In the genomic region with DNA sequence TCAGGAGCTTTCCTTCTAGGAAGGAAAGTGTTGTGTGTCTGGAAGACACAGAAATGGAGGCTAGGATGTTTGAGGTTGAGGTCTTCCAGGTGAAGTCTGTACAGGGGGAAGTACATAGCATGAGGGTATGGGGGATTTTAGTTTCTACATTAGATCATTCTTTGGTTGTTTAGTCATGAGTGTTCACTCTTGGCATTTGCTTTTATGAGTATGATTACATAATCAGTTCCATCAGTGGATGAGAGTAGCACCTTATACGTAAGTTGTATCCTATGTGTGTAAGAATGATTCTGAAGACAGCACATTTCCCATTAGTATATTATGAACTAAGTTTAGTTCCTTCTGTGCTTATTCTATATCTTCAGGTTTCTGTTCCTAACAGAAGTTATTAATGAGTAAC, we compare ENCODE assay signal across 8 cellular contexts. TPM values are rescaled to one million over a fixed set of nuclear protein-coding genes. Genes with fewer than 3 reads are reported as not detected.
DNase-seq lines count a peak whose midpoint lies in the region; ATAC-seq, FAIRE-seq and TF ChIP-seq lines count a peak whose summit lies in the region.
"Had no signal": no experiment of that assay in that cellular context is flagged by ENCODE, and none has a peak within 500 bp of the region (broad histone marks: within the 10 kb centered on the region; RNA-seq: fewer than 3 reads in every experiment).

No MANE protein-coding gene starts in this region.

- H3K4me2 ChIP-seq in Loucy (ENCODE audit: low read depth, low read length, poor library complexity, severe bottlenecking) (peak overlapping the region; percentile 88), parathyroid adenoma (ENCODE audit: low read length) (peak overlapping the region; percentile 82)

- no peaks in the 10 kb centered on the region for H3K9me3 ChIP-seq in Loucy (ENCODE audit: insufficient read depth, low read depth, low read length)
- H3K9me3 ChIP-seq in parathyroid adenoma (ENCODE audit: control insufficient read depth, low read length): no peaks in the 10 kb centered on the region
- H3K9me3 ChIP-seq in small intestine (ENCODE audit: control insufficient read depth, low read depth): no peaks in the 10 kb centered on the region

- H3K79me2 ChIP-seq in Loucy (ENCODE audit: insufficient read depth, low read length) (peaks cover 60% of the 10 kb centered on the region), parathyroid adenoma (peaks cover 16% of the 10 kb centered on the region)

- TF ChIP-seq CTCF in GM12864 (IDR thresholded peaks at IDR 0.05; ENCODE audit: low read depth, low read length, missing control alignments): no peak
- TF ChIP-seq CTCF in Loucy (conservative IDR thresholded peaks at IDR 0.05; ENCODE audit: low read length): no peak
- no peak for TF ChIP-seq CTCF in dorsolateral prefrontal cortex (IDR thresholded peaks at IDR 0.05 in 54 of 56, conservative IDR thresholded peaks at IDR 0.05 in 2 of 56; ENCODE audit: low read depth in 1 of 56, partially characterized antibody in 56 of 56)
- TF ChIP-seq CTCF in parathyroid adenoma (IDR thresholded peaks at IDR 0.05): no peak

- no peaks in the 10 kb centered on the region for H3K9me2 ChIP-seq in Loucy (replicated peaks; ENCODE audit: low read depth, low read length)

- H3K27ac ChIP-seq in dorsolateral prefrontal cortex (no peak overlapping the region), parathyroid adenoma (no peak overlapping the region), small intestine (ENCODE audit: low read depth in 1 of 2, low read length in 1 of 2) (no peak overlapping the region)

- 83 to 92% (median 84%) methylated on average over 1 of the region's 1 CpG for WGBS in small intestine, 3 donors

- no peak for FAIRE-seq in small intestine (lab: Jason Lieb, UNC)

- H3K9ac ChIP-seq in Loucy (ENCODE audit: low read depth, low read length, poor library complexity, severe bottlenecking): peak overlapping the region; percentile 81
- no peak overlapping the region for H3K9ac ChIP-seq in parathyroid adenoma

- H3K4me3 ChIP-seq in GM12864 (ENCODE audit: low read depth, low read length): peak overlapping the region; percentile 52; the same call in 1 of the 2 replicates
- peak overlapping the region; percentile 80 for H3K4me3 ChIP-seq in Loucy (ENCODE audit: low read length, poor library complexity, severe bottlenecking)
- H3K4me3 ChIP-seq in dorsolateral prefrontal cortex: peak overlapping the region in 35 of 59 donors; percentile 60 to 80 (median 71)
- peak overlapping the region; percentile 51 for H3K4me3 ChIP-seq in parathyroid adenoma (ENCODE audit: low read depth, low read length)
- H3K4me3 ChIP-seq in small intestine (ENCODE audit: low read depth in 1 of 2, low read length in 2 of 2): no peak overlapping the region

- H3K27me3 ChIP-seq in Loucy (ENCODE audit: insufficient read depth, low read length, poor library complexity, severe bottlenecking) (no peaks in the 10 kb centered on the region), dorsolateral prefrontal cortex (no peaks in the 10 kb centered on the region), parathyroid adenoma (ENCODE audit: control insufficient read depth, insufficient read depth, low read length) (no peaks in the 10 kb centered on the region), small intestine (ENCODE audit: control insufficient read depth in 2 of 2, insufficient read depth in 2 of 2, low read length in 2 of 2) (no peaks in the 10 kb centered on the region)
- H3K27me3 ChIP-seq: SJSA1 had no signal

- no peaks in the 10 kb centered on the region for H3K36me3 ChIP-seq in Loucy (ENCODE audit: insufficient read depth, low read length)
- H3K36me3 ChIP-seq in parathyroid adenoma (ENCODE audit: control insufficient read depth, insufficient read depth, low read length): no peaks in the 10 kb centered on the region
- H3K36me3 ChIP-seq in small intestine (ENCODE audit: control insufficient read depth in 2 of 2, insufficient read depth in 2 of 2, low read length in 2 of 2): no peaks in the 10 kb centered on the region

- peaks cover 54% of the 10 kb centered on the region for H4K20me1 ChIP-seq in Loucy (ENCODE audit: insufficient read depth, low read length, poor library complexity, severe bottlenecking)

- intact Hi-C loops in dorsolateral prefrontal cortex (cut with DNase I) (loop anchor here in 1 of 2 donors (5.0 to 10.0 kb wide), 3 partner anchors 131 to 227 kb away; a partner anchor contains a TSS), sciatic nerve (cut with DNase I) (no loop called here)

- H3F3A ChIP-seq in Loucy (ENCODE audit: low read depth): no peaks in the 10 kb centered on the region; the same call in 1 of the 2 replicates

- ATAC-seq in GM21737 (IDR thresholded peaks at IDR 0.05; ENCODE audit: unreplicated experiment): no peak
- ATAC-seq in sciatic nerve: no peak

- DNase-seq in GM12864 (ENCODE audit: low read depth) (no peak), dorsolateral prefrontal cortex (no peak), small intestine (no peak), sciatic nerve (ENCODE audit: low spot score) (no peak)

- no peak overlapping the region for H2AFZ ChIP-seq in Loucy (ENCODE audit: low read length)
- no peak overlapping the region for H2AFZ ChIP-seq in parathyroid adenoma

- H3K4me1 ChIP-seq in Loucy (ENCODE audit: insufficient read depth, low read length, poor library complexity, severe bottlenecking): peaks cover 38% of the 10 kb centered on the region
- H3K4me1 ChIP-seq in parathyroid adenoma: peaks cover 12% of the 10 kb centered on the region
- H3K4me1 ChIP-seq in small intestine (ENCODE audit: control insufficient read depth in 2 of 2, insufficient read depth in 1 of 2, low read depth in 1 of 2, low read length in 1 of 2): peaks cover 2 to 13% of the 10 kb centered on the region in 2 donors

RNA-seq across cellular contexts. Expression of a gene that starts 1.9 kb away (rescaled TPM):
- total RNA-seq in dorsolateral prefrontal cortex: 100 to 1,000 TPM in 24 of 120 experiments, 10 to 100 TPM in 96; 59.7 to 141 (median 86.0) TPM
- polyA plus RNA-seq in small intestine: 1 to 10 TPM; 6.2 to 8.6 (median 6.3) TPM
- total RNA-seq in sciatic nerve: 40.3 TPM

Comparison
In these comparisons a context has a peak if more than half of its experiments do, and no peak if none do; other contexts are left out.
1. H3K4me3 ChIP-seq: peak in GM12864 (single experiment), Loucy (single experiment), dorsolateral prefrontal cortex (35 of 59) and parathyroid adenoma (single experiment); none in small intestine (0 of 2).